In the genomic region with DNA sequence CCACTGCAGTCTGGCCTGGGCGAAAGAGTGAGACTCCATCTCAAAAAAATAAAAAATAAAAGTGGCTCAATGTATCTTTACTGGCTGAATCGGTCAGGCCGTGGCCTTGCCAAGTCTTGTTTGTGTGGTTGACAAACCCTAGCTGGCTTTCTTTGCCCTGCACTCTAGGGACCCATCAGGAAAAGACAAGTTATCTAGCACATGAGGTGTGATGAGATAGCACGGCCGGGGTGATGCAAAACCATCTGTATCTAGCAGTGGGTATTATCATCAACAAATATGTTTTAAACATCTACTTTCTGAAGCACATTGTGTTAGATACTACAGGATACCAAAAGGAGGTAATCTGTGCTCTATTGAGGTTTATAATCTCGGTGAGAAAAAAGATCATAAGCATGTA, we compare ENCODE assay signal across 31 cellular contexts.
"Had no signal": no experiment of that assay in that cellular context is flagged by ENCODE, and none has a peak within 500 bp of the region (broad histone marks: within the 10 kb centered on the region; RNA-seq: fewer than 3 reads in every experiment).

No MANE protein-coding gene starts in this region.

- DNase-seq: activated CD4-positive, alpha-beta memory T cell treated with anti-CD3 and anti-CD28 coated beads, Interleukin-2, amount 10 ng/mL, durations not matched to agents 7 days and 5 days; activated CD4-positive, alpha-beta T cell treated with anti-CD3 and anti-CD28 coated beads, Interleukin-2, amount 10 ng/mL, durations not matched to agents 24 days and 14 days; activated CD8-positive, alpha-beta memory T cell treated with anti-CD3 and anti-CD28 coated beads, Interleukin-2, amount 50 U/mL, for 48 hours; activated gamma-delta T cell; activated naive CD4-positive, alpha-beta T cell treated with anti-CD3 and anti-CD28 coated beads, Interleukin-2, amount 10 ng/mL, durations not matched to agents 7 days and 5 days; activated naive CD8-positive, alpha-beta T cell treated with anti-CD3 and anti-CD28 coated beads, Interleukin-2, amount 10 ng/mL, durations not matched to agents 7 days and 5 days; activated T-cell treated with anti-CD3 and anti-CD28 coated beads, Interleukin-2, amount 50 U/mL, for 24 hours; cerebellar nuclear complex; effector memory CD8-positive, alpha-beta T cell; foreskin melanocyte; heart right ventricle; kidney glomerular epithelial cell; lower lobe of right lung; mesenchymal stem cell; ovary; sigmoid colon; small intestine; stimulated activated CD4-positive, alpha-beta T cell treated with anti-CD3 and anti-CD28 coated beads, Interleukin-1b, Interleukin-23, amount 100 ng/mL, for 48 hours; stimulated activated naive CD4-positive, alpha-beta T cell; T-helper 2 cell; tibial artery; WERI-Rb-1 had no signal

- H3K9me3 ChIP-seq: ascending aorta, heart right ventricle, lower lobe of right lung, ovary, sigmoid colon, suprapubic skin, tibial artery had no signal

- H3K36me3 ChIP-seq: ascending aorta, cardiac muscle cell, heart right ventricle, lower lobe of right lung, ovary, sigmoid colon, suprapubic skin had no signal

- H3K27me3 ChIP-seq: ascending aorta, cardiac muscle cell, heart right ventricle, ovary, sigmoid colon, suprapubic skin, tibial artery had no signal

- FAIRE-seq: endothelial cell of umbilical vein, small intestine had no signal

- H3K27ac ChIP-seq: ascending aorta, cardiac muscle cell, coronary artery, heart right ventricle, lower lobe of right lung, ovary, sigmoid colon, suprapubic skin, tibial artery, WERI-Rb-1 had no signal

- H3K4me3 ChIP-seq: ascending aorta, cardiac muscle cell, coronary artery, heart right ventricle, lower lobe of right lung, ovary, sigmoid colon, suprapubic skin, tibial artery had no signal

- ATAC-seq: activated CD4-positive, CD25-positive, alpha-beta regulatory T cell treated with anti-CD3 and anti-CD28 coated beads, Interleukin-2, amount 50 U/mL, for 24 hours; effector memory CD8-positive, alpha-beta T cell; esophagus mucosa; heart right ventricle; left lobe of liver; lower lobe of right lung; SK-N-SH treated with all-trans-retinoic acid at 6 μM for 48 hours had no signal
